In genomic region chr19:10718205-10719196, GRCh38 we compare ENCODE assay signal across 1 cellular context.
TF ChIP-seq lines count a peak whose summit lies in the region.

No MANE protein-coding gene starts in this region.

TF ChIP-seq in GM12878, 131 proteins besides CTCF, POLR2A, EP300 and RAD21 (continued from another document and continues in another):
- no peak for TF ChIP-seq BCL3 (IDR thresholded peaks at IDR 0.05; ENCODE audit: borderline replicate concordance, insufficient read depth, low read depth, low read length, poor library complexity, severe bottlenecking)
- no peak for TF ChIP-seq BRCA1 (IDR thresholded peaks at IDR 0.05; ENCODE audit: low read depth, low read length)
- TF ChIP-seq TARDBP (IDR thresholded peaks at IDR 0.05; ENCODE audit: borderline replicate concordance) = no peak
- TF ChIP-seq NFIC (IDR thresholded peaks at IDR 0.05; ENCODE audit: low read depth, low read length) = no peak
- TF ChIP-seq PML (IDR thresholded peaks at IDR 0.05; ENCODE audit: low read length) = no peak
- TF ChIP-seq RUNX3 (IDR thresholded peaks at IDR 0.05; ENCODE audit: low read length) = no peak
- TF ChIP-seq TCF3 (IDR thresholded peaks at IDR 0.05; ENCODE audit: borderline replicate concordance, insufficient read depth, low read depth, low read length) = no peak
- no peak for TF ChIP-seq EZH2 (IDR thresholded peaks at IDR 0.05; ENCODE audit: borderline replicate concordance, control insufficient read depth, low read depth, low read length)
- TF ChIP-seq LARP7 (IDR thresholded peaks at IDR 0.05) = peak; percentile 99
- no peak for TF ChIP-seq IRF3 (IDR thresholded peaks at IDR 0.05)
- no peak for TF ChIP-seq HDAC2 (IDR thresholded peaks at IDR 0.05)
- TF ChIP-seq ZNF24 (IDR thresholded peaks at IDR 0.05) = peak; percentile 38; the same call in 1 of the 2 replicates
- TF ChIP-seq SUZ12 (IDR thresholded peaks at IDR 0.05; ENCODE audit: unreplicated experiment) = no peak
- TF ChIP-seq ZNF207 (IDR thresholded peaks at IDR 0.05; ENCODE audit: borderline replicate concordance) = no peak
- TF ChIP-seq JUND (IDR thresholded peaks at IDR 0.05; ENCODE audit: low read depth, low read length) = no peak
- TF ChIP-seq ZBTB40 (IDR thresholded peaks at IDR 0.05; ENCODE audit: borderline replicate concordance) = no peak
- no peak for TF ChIP-seq NBN (IDR thresholded peaks at IDR 0.05)
- TF ChIP-seq SIX5 (IDR thresholded peaks at IDR 0.05; ENCODE audit: low read depth, low read length, severe bottlenecking) = no peak
- TF ChIP-seq SMAD1 (IDR thresholded peaks at IDR 0.05; ENCODE audit: low read depth, partially characterized antibody) = no peak
- TF ChIP-seq MYC (IDR thresholded peaks at IDR 0.05; ENCODE audit: insufficient read depth, insufficient read length, insufficient replicate concordance, low read length, severe bottlenecking) = no peak
- TF ChIP-seq KAT2A (conservative IDR thresholded peaks at IDR 0.05; ENCODE audit: control insufficient read depth, low read depth, low read length) = no peak
- no peak for TF ChIP-seq KDM1A (IDR thresholded peaks at IDR 0.05; ENCODE audit: borderline replicate concordance)
- TF ChIP-seq BCLAF1 (IDR thresholded peaks at IDR 0.05) = 0 out of 2 replicates have a peak, but pooled peaks have one; percentile 3
- no peak for TF ChIP-seq SMAD5 (IDR thresholded peaks at IDR 0.05; ENCODE audit: low read depth)
- no peak for TF ChIP-seq MEF2B (IDR thresholded peaks at IDR 0.05; ENCODE audit: partially characterized antibody, poor library complexity, severe bottlenecking)
- no peak for TF ChIP-seq BCL11A (IDR thresholded peaks at IDR 0.05; ENCODE audit: low read depth, low read length)
- no peak for TF ChIP-seq NR2C1 (IDR thresholded peaks at IDR 0.05)
- no peak for TF ChIP-seq RELB (IDR thresholded peaks at IDR 0.05; ENCODE audit: low read depth)
- TF ChIP-seq NKRF (conservative IDR thresholded peaks at IDR 0.05) = peak; percentile 97
- peak; percentile 91; the same call in 1 of the 2 replicates for TF ChIP-seq RB1 (IDR thresholded peaks at IDR 0.05; ENCODE audit: borderline replicate concordance)
- TF ChIP-seq TCF7 (IDR thresholded peaks at IDR 0.05; ENCODE audit: borderline replicate concordance) = no peak
- TF ChIP-seq PRDM15 (CRISPR knock-in tag; IDR thresholded peaks at IDR 0.05) = no peak
- TF ChIP-seq CHD2 (IDR thresholded peaks at IDR 0.05; ENCODE audit: borderline replicate concordance, low read depth, low read length) = no peak
- no peak for TF ChIP-seq E2F4 (IDR thresholded peaks at IDR 0.05; ENCODE audit: low read depth, low read length)
- no peak for TF ChIP-seq ZNF687 (IDR thresholded peaks at IDR 0.05)
- no peak for TF ChIP-seq ZNF384 (IDR thresholded peaks at IDR 0.05; ENCODE audit: borderline replicate concordance, low read depth, low read length)
- no peak for TF ChIP-seq RELA (IDR thresholded peaks at IDR 0.05; ENCODE audit: borderline replicate concordance, partially characterized antibody)
